ENCODE assay signal across 1 cellular context in genomic region chr18:58942486-58942885, GRCh38.
TF ChIP-seq lines count a peak whose summit lies in the region.

No MANE protein-coding gene starts in this region.

TF ChIP-seq in HepG2, 621 proteins besides CTCF, POLR2A, EP300 and RAD21 (continued from another document):
- TF ChIP-seq ZUFSP (CRISPR knock-in tag; IDR thresholded peaks at IDR 0.05; ENCODE audit: borderline replicate concordance) (no peak), GTF2F1 (IDR thresholded peaks at IDR 0.05; ENCODE audit: low read length) (no peak), EEA1 (CRISPR knock-in tag; IDR thresholded peaks at IDR 0.05; ENCODE audit: borderline replicate concordance) (no peak), GATAD2A (CRISPR knock-in tag; IDR thresholded peaks at IDR 0.05) (no peak), SMAD9 (CRISPR knock-in tag; IDR thresholded peaks at IDR 0.05) (no peak), NCOA2 (CRISPR knock-in tag; IDR thresholded peaks at IDR 0.05) (no peak), HMGXB4 (CRISPR knock-in tag; IDR thresholded peaks at IDR 0.05; ENCODE audit: borderline replicate concordance in 1 of 2, low read depth in 1 of 2) (no peak), RBM22 (optimal IDR thresholded peaks at IDR 0.05; ENCODE audit: low read length) (no peak), ZGPAT (CRISPR knock-in tag; IDR thresholded peaks at IDR 0.05) (no peak)
